ENCODE assay signal across 8 cellular contexts in the genomic region with DNA sequence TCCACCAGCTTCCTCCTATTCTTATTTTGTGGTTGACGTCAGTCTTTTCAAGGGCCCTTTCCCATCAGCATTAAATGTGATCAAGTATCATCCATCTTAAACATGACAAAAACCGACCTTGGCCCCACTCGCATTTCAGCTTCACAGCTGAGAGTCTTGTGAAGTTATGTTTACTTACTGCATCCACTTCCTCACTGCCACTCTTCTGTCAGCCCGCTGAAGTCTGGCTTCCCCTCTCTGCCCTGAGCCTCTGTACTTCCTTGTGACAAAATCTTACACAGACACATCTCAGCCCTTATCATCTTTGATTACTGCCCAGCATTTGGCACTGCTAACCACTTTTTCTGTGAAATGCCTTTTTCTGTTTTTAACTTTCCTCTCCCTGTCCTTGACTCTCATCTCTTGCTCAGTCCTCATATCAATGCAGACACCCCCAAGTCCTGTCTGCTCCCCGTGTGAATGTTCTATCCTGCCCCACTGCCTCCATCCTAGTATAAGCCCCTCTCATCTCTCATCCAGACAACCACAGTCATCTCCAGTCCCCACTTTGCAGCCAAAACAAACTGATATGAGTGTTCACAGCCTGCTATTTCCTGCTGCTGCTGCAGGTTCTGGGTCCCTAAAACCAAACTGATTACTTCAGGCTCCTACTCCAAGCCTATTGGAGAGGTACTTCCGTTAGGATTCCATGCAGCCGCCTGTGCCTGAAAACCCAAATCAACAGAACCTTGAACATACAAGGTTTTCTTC. TPM values are rescaled to one million over a fixed set of nuclear protein-coding genes. Genes with fewer than 3 reads are reported as not detected.
A peak's percentile ranks its signal among the peaks of the same experiment; 100 is the strongest.
DNase-seq lines count a peak whose midpoint lies in the region; ATAC-seq lines count a peak whose summit lies in the region.

No MANE protein-coding gene starts in this region.

- H3K27me3 Mint-ChIP-seq in natural killer cell treated with Interleukin-12 subunit alpha and Interleukin-12 subunit beta and Interleukin-15 and Interleukin-18, amount 100 ng/mL, for 72 hours, result no peaks in the 10 kb centered on the region

- no peaks in the 10 kb centered on the region for H3K36me3 Mint-ChIP-seq in natural killer cell treated with Interleukin-12 subunit alpha and Interleukin-12 subunit beta and Interleukin-15 and Interleukin-18, amount 100 ng/mL, for 72 hours

- H3K9me3 Mint-ChIP-seq in natural killer cell treated with Interleukin-12 subunit alpha and Interleukin-12 subunit beta and Interleukin-15 and Interleukin-18, amount 100 ng/mL, for 72 hours, result no peaks in the 10 kb centered on the region

- DNase-seq in DMS79 treated with DMSO at 0.1 percent for 48 hours (lab: John Stamatoyannopoulos, UW) (peak; percentile 83), NOMO-1 treated with DMSO at 0.1 percent for 48 hours (lab: John Stamatoyannopoulos, UW; ENCODE audit: unreplicated experiment) (peak; percentile 85), astrocyte of the hippocampus (ENCODE audit: low read depth, low spot score) (peak; percentile 33), H7 (no peak), superior temporal gyrus (ENCODE audit: extremely low spot score) (no peak), COLO829 (ENCODE audit: low spot score) (no peak), NCI-H1417 (lab: John Stamatoyannopoulos, UW) (no peak)
- peak; percentile 59 for DNase-seq in natural killer cell treated with Interleukin-12 subunit alpha and Interleukin-12 subunit beta and Interleukin-15 and Interleukin-18, amount 100 ng/mL, for 72 hours (ENCODE audit: low spot score)

- no peak overlapping the region for H3K4me3 ChIP-seq in H7 (ENCODE audit: insufficient read depth, low read depth, low read length)

- no peaks in the 10 kb centered on the region for H3K36me3 ChIP-seq in H7 (replicated peaks; ENCODE audit: control insufficient read depth, insufficient read depth, low read length)

- no peaks in the 10 kb centered on the region for H3K27me3 ChIP-seq in H7 (ENCODE audit: control insufficient read depth, insufficient read depth, low read length)

- ATAC-seq in natural killer cell treated with Interleukin-12 subunit alpha and Interleukin-12 subunit beta and Interleukin-15 and Interleukin-18, amount 100 ng/mL, for 72 hours, result peak; percentile 73 to 87

- peaks cover 56 to 60% of the 10 kb centered on the region in 2 donors for H3K4me1 Mint-ChIP-seq in natural killer cell treated with Interleukin-12 subunit alpha and Interleukin-12 subunit beta and Interleukin-15 and Interleukin-18, amount 100 ng/mL, for 72 hours (ENCODE audit: low read depth in 2 of 2)

- H3K27ac Mint-ChIP-seq in natural killer cell treated with Interleukin-12 subunit alpha and Interleukin-12 subunit beta and Interleukin-15 and Interleukin-18, amount 100 ng/mL, for 72 hours, result peak overlapping the region; percentile 86 to 97

- H3K4me3 Mint-ChIP-seq in natural killer cell treated with Interleukin-12 subunit alpha and Interleukin-12 subunit beta and Interleukin-15 and Interleukin-18, amount 100 ng/mL, for 72 hours, result peak overlapping the region; percentile 84

RNA-seq across cellular contexts. Expression of gene FOSL2, which starts 31.4 kb away (rescaled TPM):
- total RNA-seq in natural killer cell treated with Interleukin-12 subunit alpha and Interleukin-12 subunit beta and Interleukin-15 and Interleukin-18, amount 100 ng/mL, for 72 hours, result 10 to 100 TPM; 44.5 to 52.5 TPM
- 3.5 and 4.1 TPM in 2 replicates for total RNA-seq in H7 (2014; rRNA removed; shearing (Covaris generic))

Comparison
In these comparisons a context has a peak if more than half of its experiments do, and no peak if none do; other contexts are left out.
1. DNase-seq: peak in DMS79 treated with DMSO at 0.1 percent for 48 hours (single experiment), NOMO-1 treated with DMSO at 0.1 percent for 48 hours (single experiment), astrocyte of the hippocampus (single experiment) and natural killer cell treated with Interleukin-12 subunit alpha and Interleukin-12 subunit beta and Interleukin-15 and Interleukin-18, amount 100 ng/mL, for 72 hours (single experiment); none in H7 (single experiment), superior temporal gyrus (single experiment), COLO829 (single experiment) and NCI-H1417 (0 of 3).